In genomic region chr11:72812604-72812967, GRCh38 we compare ENCODE assay signal across 8 cellular contexts. TPM values are rescaled to one million over a fixed set of nuclear protein-coding genes. Genes with fewer than 3 reads are reported as not detected.
A peak's percentile ranks its signal among the peaks of the same experiment; 100 is the strongest.
DNase-seq lines count a peak whose midpoint lies in the region; ATAC-seq and TF ChIP-seq lines count a peak whose summit lies in the region.

No MANE protein-coding gene starts in this region.

- peaks cover 9% of the 10 kb centered on the region for H3K36me3 ChIP-seq in GM06990 (ENCODE audit: control insufficient read depth, insufficient read depth, low read length)

- H3K4me3 Mint-ChIP-seq in activated naive CD8-positive, alpha-beta T cell = peak overlapping the region; percentile 100

- H3K27me3 ChIP-seq in GM06990 (replicated peaks; ENCODE audit: control insufficient read depth, insufficient read depth, low read length) (no peaks in the 10 kb centered on the region), mononuclear cell (ENCODE audit: insufficient read depth, low read length) (no peaks in the 10 kb centered on the region)

- TF ChIP-seq CTCF in GM06990 (IDR thresholded peaks at IDR 0.05; ENCODE audit: insufficient read depth, low read length, poor library complexity, severe bottlenecking) = no peak

- H3K27ac Mint-ChIP-seq in activated naive CD8-positive, alpha-beta T cell = peak overlapping the region; percentile 99

- DNase-seq in GM06990 (ENCODE audit: extremely low read depth, insufficient read length) (peak; percentile 48), NCI-H146 (lab: John Stamatoyannopoulos, UW) (peak; percentile 79), HuH-7 (ENCODE audit: low spot score) (no peak)
- DNase-seq in stimulated activated naive CD4-positive, alpha-beta T cell (lab: John Stamatoyannopoulos, UW) = no peak

- no peak for ATAC-seq in GM21360 (IDR thresholded peaks at IDR 0.05; ENCODE audit: unreplicated experiment)
- ATAC-seq in GM19328 (IDR thresholded peaks at IDR 0.05; ENCODE audit: unreplicated experiment) = no peak

- peaks cover 36% of the 10 kb centered on the region for H3K4me1 Mint-ChIP-seq in activated naive CD8-positive, alpha-beta T cell (ENCODE audit: low read depth)

- peaks cover 9% of the 10 kb centered on the region for H3K36me3 Mint-ChIP-seq in activated naive CD8-positive, alpha-beta T cell

- no peaks in the 10 kb centered on the region for H3K9me3 Mint-ChIP-seq in activated naive CD8-positive, alpha-beta T cell (ENCODE audit: low read depth)

- no peaks in the 10 kb centered on the region for H3K27me3 Mint-ChIP-seq in activated naive CD8-positive, alpha-beta T cell

- H3K9me3 ChIP-seq in mononuclear cell (ENCODE audit: low read depth, low read length) = no peaks in the 10 kb centered on the region

- peaks cover 72% of the 10 kb centered on the region for H3K4me1 ChIP-seq in mononuclear cell (ENCODE audit: insufficient read depth, low read length)

- H3K4me3 ChIP-seq in GM06990 (replicated peaks; ENCODE audit: low read depth, low read length) = peak overlapping the region; percentile 96
- peak overlapping the region; percentile 98 for H3K4me3 ChIP-seq in mononuclear cell (ENCODE audit: low read length)

RNA-seq across cellular contexts. Expression of gene ATG16L2, which starts 1.6 kb away (rescaled TPM):
- 34.4 TPM for total RNA-seq in mononuclear cell

RNA-seq across cellular contexts. Expression of gene STARD10, which starts 18.7 kb away (rescaled TPM):
- 10.2 TPM for total RNA-seq in mononuclear cell

Comparison
In these comparisons a context has a peak if more than half of its experiments do, and no peak if none do; other contexts are left out.
1. DNase-seq: peak in GM06990 (single experiment) and NCI-H146 (single experiment); none in stimulated activated naive CD4-positive, alpha-beta T cell (0 of 6) and HuH-7 (single experiment).